Comparison of ENCODE assay signal across 1 cellular context in genomic region chr17:64155751-64156544, GRCh38.
TF ChIP-seq lines count a peak whose summit lies in the region.

No MANE protein-coding gene starts in this region.

TF ChIP-seq in HepG2, 621 proteins besides CTCF, POLR2A, EP300 and RAD21 (continued from another document and continues in another):
- TF ChIP-seq MNT (IDR thresholded peaks at IDR 0.05) (no peak), HNRNPL (IDR thresholded peaks at IDR 0.05; ENCODE audit: low read depth, low read length) (peak; percentile 98), SMYD3 (CRISPR knock-in tag; IDR thresholded peaks at IDR 0.05) (peak; percentile 84; the same call in 1 of the 2 replicates), ZNF878 (CRISPR knock-in tag; IDR thresholded peaks at IDR 0.05) (no peak; the same call in 1 of the 2 replicates), RAD51 (IDR thresholded peaks at IDR 0.05; ENCODE audit: borderline replicate concordance) (no peak), ASH2L (IDR thresholded peaks at IDR 0.05; ENCODE audit: insufficient read length, low read depth, low read length) (peak; percentile 72), ZNF292 (CRISPR knock-in tag; IDR thresholded peaks at IDR 0.05; ENCODE audit: borderline replicate concordance, low read depth) (peak; percentile 79; the same call in 1 of the 2 replicates), SMAD3 (CRISPR knock-in tag; IDR thresholded peaks at IDR 0.05) (peak; percentile 87), NCOA5 (CRISPR knock-in tag; IDR thresholded peaks at IDR 0.05) (no peak), ZKSCAN8 (CRISPR knock-in tag; IDR thresholded peaks at IDR 0.05; ENCODE audit: borderline replicate concordance) (no peak; the same call in 1 of the 2 replicates), HNF4G (IDR thresholded peaks at IDR 0.05; ENCODE audit: borderline replicate concordance, low read depth, low read length) (no peak), HNF4G (CRISPR knock-in tag; IDR thresholded peaks at IDR 0.05; ENCODE audit: borderline replicate concordance, low read depth) (peak; percentile 72; the same call in 1 of the 2 replicates), PAXIP1 (CRISPR knock-in tag; conservative IDR thresholded peaks at IDR 0.05) (peak; percentile 87), IKZF5 (CRISPR knock-in tag; IDR thresholded peaks at IDR 0.05) (peak; percentile 79), MBNL3 (CRISPR knock-in tag; conservative IDR thresholded peaks at IDR 0.05) (no peak), ZNF792 (CRISPR knock-in tag; IDR thresholded peaks at IDR 0.05) (peak; percentile 71), NFIC (IDR thresholded peaks at IDR 0.05; ENCODE audit: low read length) (no peak; the same call in 1 of the 2 replicates), E2F5 (CRISPR knock-in tag; conservative IDR thresholded peaks at IDR 0.05) (no peak), NR0B2 (CRISPR knock-in tag; IDR thresholded peaks at IDR 0.05) (0 out of 2 replicates have a peak, but pooled peaks have one; percentile 9), CBFB (CRISPR knock-in tag; IDR thresholded peaks at IDR 0.05) (0 out of 2 replicates have a peak, but pooled peaks have one; percentile 27), ZNF746 (CRISPR knock-in tag; IDR thresholded peaks at IDR 0.05) (no peak), ZNF772 (CRISPR knock-in tag; IDR thresholded peaks at IDR 0.05) (no peak), FOSL2 (CRISPR knock-in tag; IDR thresholded peaks at IDR 0.05) (peak; percentile 18; the same call in 1 of the 2 replicates), ZNF691 (CRISPR knock-in tag; IDR thresholded peaks at IDR 0.05; ENCODE audit: borderline replicate concordance, low read depth) (peak; percentile 72), MXD4 (CRISPR knock-in tag; IDR thresholded peaks at IDR 0.05) (no peak), NFE2L2 (IDR thresholded peaks at IDR 0.05; ENCODE audit: low read length) (no peak), ZNF550 (CRISPR knock-in tag; IDR thresholded peaks at IDR 0.05; ENCODE audit: borderline replicate concordance) (no peak), SNAPC2 (CRISPR knock-in tag; IDR thresholded peaks at IDR 0.05) (peak; percentile 80; the same call in 1 of the 2 replicates), ZNF883 (CRISPR knock-in tag; IDR thresholded peaks at IDR 0.05; ENCODE audit: not compliant biosample characterization) (peak; percentile 47), ZBTB7B (CRISPR knock-in tag; IDR thresholded peaks at IDR 0.05) (0 out of 2 replicates have a peak, but pooled peaks have one; percentile 6), PHF20 (CRISPR knock-in tag; IDR thresholded peaks at IDR 0.05) (0 out of 2 replicates have a peak, but pooled peaks have one; percentile 34), ZNF160 (CRISPR knock-in tag; IDR thresholded peaks at IDR 0.05) (no peak), ZNF235 (CRISPR knock-in tag; IDR thresholded peaks at IDR 0.05; ENCODE audit: borderline replicate concordance) (no peak), MEIS2 (CRISPR knock-in tag; IDR thresholded peaks at IDR 0.05) (no peak), ZNF780A (CRISPR knock-in tag; IDR thresholded peaks at IDR 0.05) (no peak), NR3C1 (CRISPR knock-in tag; IDR thresholded peaks at IDR 0.05) (no peak), ZNF564 (CRISPR knock-in tag; IDR thresholded peaks at IDR 0.05) (peak; percentile 67; the same call in 1 of the 2 replicates), RFX3 (CRISPR knock-in tag; IDR thresholded peaks at IDR 0.05) (no peak; the same call in 1 of the 2 replicates), KLF13 (CRISPR knock-in tag; IDR thresholded peaks at IDR 0.05) (peak; percentile 36; the same call in 1 of the 2 replicates)
- TF ChIP-seq, protein P1, sequence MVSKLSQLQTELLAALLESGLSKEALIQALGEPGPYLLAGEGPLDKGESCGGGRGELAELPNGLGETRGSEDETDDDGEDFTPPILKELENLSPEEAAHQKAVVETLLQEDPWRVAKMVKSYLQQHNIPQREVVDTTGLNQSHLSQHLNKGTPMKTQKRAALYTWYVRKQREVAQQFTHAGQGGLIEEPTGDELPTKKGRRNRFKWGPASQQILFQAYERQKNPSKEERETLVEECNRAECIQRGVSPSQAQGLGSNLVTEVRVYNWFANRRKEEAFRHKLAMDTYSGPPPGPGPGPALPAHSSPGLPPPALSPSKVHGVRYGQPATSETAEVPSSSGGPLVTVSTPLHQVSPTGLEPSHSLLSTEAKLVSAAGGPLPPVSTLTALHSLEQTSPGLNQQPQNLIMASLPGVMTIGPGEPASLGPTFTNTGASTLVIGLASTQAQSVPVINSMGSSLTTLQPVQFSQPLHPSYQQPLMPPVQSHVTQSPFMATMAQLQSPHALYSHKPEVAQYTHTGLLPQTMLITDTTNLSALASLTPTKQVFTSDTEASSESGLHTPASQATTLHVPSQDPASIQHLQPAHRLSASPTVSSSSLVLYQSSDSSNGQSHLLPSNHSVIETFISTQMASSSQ (IDR thresholded peaks at IDR 0.05; ENCODE audit: low read depth): peak; percentile 27; the same call in 1 of the 2 replicates
- TF ChIP-seq, protein P1 (CRISPR knock-in tag; IDR thresholded peaks at IDR 0.05; ENCODE audit: borderline replicate concordance): peak; percentile 83; the same call in 1 of the 2 replicates
- TF ChIP-seq, protein P2, sequence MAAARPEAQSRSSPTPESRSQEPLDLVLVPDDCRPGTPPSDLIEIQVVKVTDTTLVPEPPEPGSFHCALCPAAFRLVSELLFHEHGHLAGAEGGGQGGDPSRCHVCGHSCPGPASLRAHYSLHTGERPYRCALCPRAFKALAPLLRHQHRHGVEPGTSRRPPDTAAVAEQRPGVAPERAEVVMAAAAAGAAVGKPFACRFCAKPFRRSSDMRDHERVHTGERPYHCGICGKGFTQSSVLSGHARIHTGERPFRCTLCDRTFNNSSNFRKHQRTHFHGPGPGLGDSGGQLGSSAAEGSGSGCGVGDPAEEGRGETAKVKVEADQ (CRISPR knock-in tag; IDR thresholded peaks at IDR 0.05; ENCODE audit: borderline replicate concordance): no peak
- TF ChIP-seq, protein P3, sequence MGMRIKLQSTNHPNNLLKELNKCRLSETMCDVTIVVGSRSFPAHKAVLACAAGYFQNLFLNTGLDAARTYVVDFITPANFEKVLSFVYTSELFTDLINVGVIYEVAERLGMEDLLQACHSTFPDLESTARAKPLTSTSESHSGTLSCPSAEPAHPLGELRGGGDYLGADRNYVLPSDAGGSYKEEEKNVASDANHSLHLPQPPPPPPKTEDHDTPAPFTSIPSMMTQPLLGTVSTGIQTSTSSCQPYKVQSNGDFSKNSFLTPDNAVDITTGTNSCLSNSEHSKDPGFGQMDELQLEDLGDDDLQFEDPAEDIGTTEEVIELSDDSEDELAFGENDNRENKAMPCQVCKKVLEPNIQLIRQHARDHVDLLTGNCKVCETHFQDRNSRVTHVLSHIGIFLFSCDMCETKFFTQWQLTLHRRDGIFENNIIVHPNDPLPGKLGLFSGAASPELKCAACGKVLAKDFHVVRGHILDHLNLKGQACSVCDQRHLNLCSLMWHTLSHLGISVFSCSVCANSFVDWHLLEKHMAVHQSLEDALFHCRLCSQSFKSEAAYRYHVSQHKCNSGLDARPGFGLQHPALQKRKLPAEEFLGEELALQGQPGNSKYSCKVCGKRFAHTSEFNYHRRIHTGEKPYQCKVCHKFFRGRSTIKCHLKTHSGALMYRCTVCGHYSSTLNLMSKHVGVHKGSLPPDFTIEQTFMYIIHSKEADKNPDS (CRISPR knock-in tag; IDR thresholded peaks at IDR 0.05): no peak
- TF ChIP-seq, protein P4, sequence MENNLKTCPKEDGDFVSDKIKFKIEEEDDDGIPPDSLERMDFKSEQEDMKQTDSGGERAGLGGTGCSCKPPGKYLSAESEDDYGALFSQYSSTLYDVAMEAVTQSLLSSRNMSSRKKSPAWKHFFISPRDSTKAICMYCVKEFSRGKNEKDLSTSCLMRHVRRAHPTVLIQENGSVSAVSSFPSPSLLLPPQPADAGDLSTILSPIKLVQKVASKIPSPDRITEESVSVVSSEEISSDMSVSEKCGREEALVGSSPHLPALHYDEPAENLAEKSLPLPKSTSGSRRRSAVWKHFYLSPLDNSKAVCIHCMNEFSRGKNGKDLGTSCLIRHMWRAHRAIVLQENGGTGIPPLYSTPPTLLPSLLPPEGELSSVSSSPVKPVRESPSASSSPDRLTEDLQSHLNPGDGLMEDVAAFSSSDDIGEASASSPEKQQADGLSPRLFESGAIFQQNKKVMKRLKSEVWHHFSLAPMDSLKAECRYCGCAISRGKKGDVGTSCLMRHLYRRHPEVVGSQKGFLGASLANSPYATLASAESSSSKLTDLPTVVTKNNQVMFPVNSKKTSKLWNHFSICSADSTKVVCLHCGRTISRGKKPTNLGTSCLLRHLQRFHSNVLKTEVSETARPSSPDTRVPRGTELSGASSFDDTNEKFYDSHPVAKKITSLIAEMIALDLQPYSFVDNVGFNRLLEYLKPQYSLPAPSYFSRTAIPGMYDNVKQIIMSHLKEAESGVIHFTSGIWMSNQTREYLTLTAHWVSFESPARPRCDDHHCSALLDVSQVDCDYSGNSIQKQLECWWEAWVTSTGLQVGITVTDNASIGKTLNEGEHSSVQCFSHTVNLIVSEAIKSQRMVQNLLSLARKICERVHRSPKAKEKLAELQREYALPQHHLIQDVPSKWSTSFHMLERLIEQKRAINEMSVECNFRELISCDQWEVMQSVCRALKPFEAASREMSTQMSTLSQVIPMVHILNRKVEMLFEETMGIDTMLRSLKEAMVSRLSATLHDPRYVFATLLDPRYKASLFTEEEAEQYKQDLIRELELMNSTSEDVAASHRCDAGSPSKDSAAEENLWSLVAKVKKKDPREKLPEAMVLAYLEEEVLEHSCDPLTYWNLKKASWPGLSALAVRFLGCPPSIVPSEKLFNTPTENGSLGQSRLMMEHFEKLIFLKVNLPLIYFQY (CRISPR knock-in tag; IDR thresholded peaks at IDR 0.05; ENCODE audit: borderline replicate concordance): no peak
